In genomic region chr14:95046711-95047681, GRCh38 we compare ENCODE assay signal across 1 cellular context.
TF ChIP-seq lines count a peak whose summit lies in the region.

No MANE protein-coding gene starts in this region.

TF ChIP-seq in HEK293, 187 proteins besides CTCF, POLR2A, EP300 and RAD21 (continued from another document and continues in another):
- TF ChIP-seq ZBTB26 (tag by site-specific recombination; optimal IDR thresholded peaks at IDR 0.05): no peak
- TF ChIP-seq SP7 (tag by site-specific recombination; IDR thresholded peaks at IDR 0.05): peak; percentile 85
- TF ChIP-seq, protein P1, sequence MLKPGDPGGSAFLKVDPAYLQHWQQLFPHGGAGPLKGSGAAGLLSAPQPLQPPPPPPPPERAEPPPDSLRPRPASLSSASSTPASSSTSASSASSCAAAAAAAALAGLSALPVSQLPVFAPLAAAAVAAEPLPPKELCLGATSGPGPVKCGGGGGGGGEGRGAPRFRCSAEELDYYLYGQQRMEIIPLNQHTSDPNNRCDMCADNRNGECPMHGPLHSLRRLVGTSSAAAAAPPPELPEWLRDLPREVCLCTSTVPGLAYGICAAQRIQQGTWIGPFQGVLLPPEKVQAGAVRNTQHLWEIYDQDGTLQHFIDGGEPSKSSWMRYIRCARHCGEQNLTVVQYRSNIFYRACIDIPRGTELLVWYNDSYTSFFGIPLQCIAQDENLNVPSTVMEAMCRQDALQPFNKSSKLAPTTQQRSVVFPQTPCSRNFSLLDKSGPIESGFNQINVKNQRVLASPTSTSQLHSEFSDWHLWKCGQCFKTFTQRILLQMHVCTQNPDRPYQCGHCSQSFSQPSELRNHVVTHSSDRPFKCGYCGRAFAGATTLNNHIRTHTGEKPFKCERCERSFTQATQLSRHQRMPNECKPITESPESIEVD (tag by site-specific recombination; IDR thresholded peaks at IDR 0.05): peak; percentile 79
- no peak for TF ChIP-seq ZNF585B (tag by site-specific recombination; IDR thresholded peaks at IDR 0.05)
- TF ChIP-seq ZNF843 (tag by site-specific recombination; IDR thresholded peaks at IDR 0.05): peak; percentile 88
- TF ChIP-seq ZNF560 (tag by site-specific recombination; IDR thresholded peaks at IDR 0.05; ENCODE audit: borderline replicate concordance): no peak
- TF ChIP-seq SCRT1 (tag by site-specific recombination; IDR thresholded peaks at IDR 0.05; ENCODE audit: borderline replicate concordance): peak; percentile 39; the same call in 1 of the 2 replicates
- TF ChIP-seq ZNF398 (tag by site-specific recombination; IDR thresholded peaks at IDR 0.05): peak; percentile 58
- TF ChIP-seq WT1 (tag by site-specific recombination; IDR thresholded peaks at IDR 0.05): peak; percentile 50; the same call in 1 of the 2 replicates
- no peak for TF ChIP-seq ZFP37 (tag by site-specific recombination; IDR thresholded peaks at IDR 0.05)
- TF ChIP-seq ZNF366 (tag by site-specific recombination; conservative IDR thresholded peaks at IDR 0.05): peak; percentile 69
- no peak for TF ChIP-seq ZNF785 (tag by site-specific recombination; IDR thresholded peaks at IDR 0.05)
- TF ChIP-seq HOXA7 (CRISPR knock-in tag; IDR thresholded peaks at IDR 0.05; ENCODE audit: borderline replicate concordance): no peak
- TF ChIP-seq ZNF223 (tag by site-specific recombination; IDR thresholded peaks at IDR 0.05): no peak
- TF ChIP-seq OVOL3 (tag by site-specific recombination; IDR thresholded peaks at IDR 0.05): no peak
- TF ChIP-seq ZSCAN16 (tag by site-specific recombination; IDR thresholded peaks at IDR 0.05): no peak
- no peak for TF ChIP-seq ZNF391 (tag by site-specific recombination; IDR thresholded peaks at IDR 0.05; ENCODE audit: borderline replicate concordance, low read depth)
- no peak for TF ChIP-seq ZNF558 (tag by site-specific recombination; IDR thresholded peaks at IDR 0.05)
- no peak for TF ChIP-seq KLF7 (tag by site-specific recombination; IDR thresholded peaks at IDR 0.05; ENCODE audit: borderline replicate concordance)
- no peak for TF ChIP-seq MYNN (tag by site-specific recombination; IDR thresholded peaks at IDR 0.05; ENCODE audit: borderline replicate concordance)
- TF ChIP-seq, protein P2, sequence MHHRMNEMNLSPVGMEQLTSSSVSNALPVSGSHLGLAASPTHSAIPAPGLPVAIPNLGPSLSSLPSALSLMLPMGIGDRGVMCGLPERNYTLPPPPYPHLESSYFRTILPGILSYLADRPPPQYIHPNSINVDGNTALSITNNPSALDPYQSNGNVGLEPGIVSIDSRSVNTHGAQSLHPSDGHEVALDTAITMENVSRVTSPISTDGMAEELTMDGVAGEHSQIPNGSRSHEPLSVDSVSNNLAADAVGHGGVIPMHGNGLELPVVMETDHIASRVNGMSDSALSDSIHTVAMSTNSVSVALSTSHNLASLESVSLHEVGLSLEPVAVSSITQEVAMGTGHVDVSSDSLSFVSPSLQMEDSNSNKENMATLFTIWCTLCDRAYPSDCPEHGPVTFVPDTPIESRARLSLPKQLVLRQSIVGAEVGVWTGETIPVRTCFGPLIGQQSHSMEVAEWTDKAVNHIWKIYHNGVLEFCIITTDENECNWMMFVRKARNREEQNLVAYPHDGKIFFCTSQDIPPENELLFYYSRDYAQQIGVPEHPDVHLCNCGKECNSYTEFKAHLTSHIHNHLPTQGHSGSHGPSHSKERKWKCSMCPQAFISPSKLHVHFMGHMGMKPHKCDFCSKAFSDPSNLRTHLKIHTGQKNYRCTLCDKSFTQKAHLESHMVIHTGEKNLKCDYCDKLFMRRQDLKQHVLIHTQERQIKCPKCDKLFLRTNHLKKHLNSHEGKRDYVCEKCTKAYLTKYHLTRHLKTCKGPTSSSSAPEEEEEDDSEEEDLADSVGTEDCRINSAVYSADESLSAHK (tag by site-specific recombination; IDR thresholded peaks at IDR 0.05): peak; percentile 68
- peak; percentile 14; the same call in 1 of the 2 replicates for TF ChIP-seq ZNF449 (tag by site-specific recombination; IDR thresholded peaks at IDR 0.05)
- TF ChIP-seq ZNF639 (tag by site-specific recombination; IDR thresholded peaks at IDR 0.05): peak; percentile 26; the same call in 1 of the 2 replicates
- peak; percentile 79 for TF ChIP-seq ZNF335 (tag by site-specific recombination; conservative IDR thresholded peaks at IDR 0.05)
- no peak for TF ChIP-seq ZNF660 (tag by site-specific recombination; IDR thresholded peaks at IDR 0.05)
- TF ChIP-seq, protein P3, sequence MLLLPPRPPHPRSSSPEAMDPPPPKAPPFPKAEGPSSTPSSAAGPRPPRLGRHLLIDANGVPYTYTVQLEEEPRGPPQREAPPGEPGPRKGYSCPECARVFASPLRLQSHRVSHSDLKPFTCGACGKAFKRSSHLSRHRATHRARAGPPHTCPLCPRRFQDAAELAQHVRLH (tag by site-specific recombination; IDR thresholded peaks at IDR 0.05): peak; percentile 40; the same call in 1 of the 2 replicates
- TF ChIP-seq ZSCAN23 (tag by site-specific recombination; IDR thresholded peaks at IDR 0.05): no peak
- no peak for TF ChIP-seq ZNF645 (tag by site-specific recombination; IDR thresholded peaks at IDR 0.05)
- 0 out of 2 replicates have a peak, but pooled peaks have one; percentile 35 for TF ChIP-seq ZBTB44 (tag by site-specific recombination; IDR thresholded peaks at IDR 0.05)
- peak; percentile 74 for TF ChIP-seq ZEB2 (tag by site-specific recombination; IDR thresholded peaks at IDR 0.05)
- no peak for TF ChIP-seq EGR2 (tag by site-specific recombination; IDR thresholded peaks at IDR 0.05; ENCODE audit: low read depth)
- TF ChIP-seq ZNF704 (tag by site-specific recombination; IDR thresholded peaks at IDR 0.05): no peak
- TF ChIP-seq ZSCAN30 (tag by site-specific recombination; IDR thresholded peaks at IDR 0.05): no peak; the same call in 1 of the 2 replicates
- TF ChIP-seq ZNF202 (tag by site-specific recombination; IDR thresholded peaks at IDR 0.05; ENCODE audit: borderline replicate concordance): no peak
- TF ChIP-seq ZNF175 (tag by site-specific recombination; IDR thresholded peaks at IDR 0.05): no peak
- TF ChIP-seq ZBTB21 (tag by site-specific recombination; IDR thresholded peaks at IDR 0.05): peak; percentile 38; the same call in 1 of the 2 replicates
- TF ChIP-seq, protein P4, sequence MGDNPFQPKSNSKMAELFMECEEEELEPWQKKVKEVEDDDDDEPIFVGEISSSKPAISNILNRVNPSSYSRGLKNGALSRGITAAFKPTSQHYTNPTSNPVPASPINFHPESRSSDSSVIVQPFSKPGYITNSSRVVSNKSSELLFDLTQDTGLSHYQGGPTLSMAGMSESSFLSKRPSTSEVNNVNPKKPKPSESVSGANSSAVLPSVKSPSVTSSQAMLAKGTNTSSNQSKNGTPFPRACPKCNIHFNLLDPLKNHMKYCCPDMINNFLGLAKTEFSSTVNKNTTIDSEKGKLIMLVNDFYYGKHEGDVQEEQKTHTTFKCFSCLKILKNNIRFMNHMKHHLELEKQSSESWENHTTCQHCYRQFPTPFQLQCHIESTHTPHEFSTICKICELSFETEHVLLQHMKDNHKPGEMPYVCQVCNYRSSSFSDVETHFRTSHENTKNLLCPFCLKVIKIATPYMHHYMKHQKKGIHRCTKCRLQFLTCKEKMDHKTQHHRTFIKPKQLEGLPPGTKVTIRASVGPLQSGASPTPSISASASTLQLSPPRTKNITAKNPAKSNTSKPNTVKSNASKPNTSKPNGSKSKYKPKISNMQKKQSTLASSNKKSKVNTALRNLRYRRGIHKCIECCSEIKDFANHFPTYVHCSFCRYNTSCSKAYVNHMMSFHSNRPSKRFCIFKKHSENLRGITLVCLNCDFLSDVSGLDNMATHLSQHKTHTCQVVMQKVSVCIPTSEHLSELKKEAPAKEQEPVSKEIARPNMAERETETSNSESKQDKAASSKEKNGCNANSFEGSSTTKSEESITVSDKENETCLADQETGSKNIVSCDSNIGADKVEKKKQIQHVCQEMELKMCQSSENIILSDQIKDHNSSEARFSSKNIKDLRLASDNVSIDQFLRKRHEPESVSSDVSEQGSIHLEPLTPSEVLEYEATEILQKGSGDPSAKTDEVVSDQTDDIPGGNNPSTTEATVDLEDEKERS (tag by site-specific recombination; IDR thresholded peaks at IDR 0.05): no peak
- peak; percentile 52 for TF ChIP-seq ZBTB17 (tag by site-specific recombination; IDR thresholded peaks at IDR 0.05)
- TF ChIP-seq ZNF248 (tag by site-specific recombination; IDR thresholded peaks at IDR 0.05): no peak
- no peak for TF ChIP-seq ZNF350 (tag by site-specific recombination; IDR thresholded peaks at IDR 0.05)
